ENCODE assay signal across 14 cellular contexts in the genomic region with DNA sequence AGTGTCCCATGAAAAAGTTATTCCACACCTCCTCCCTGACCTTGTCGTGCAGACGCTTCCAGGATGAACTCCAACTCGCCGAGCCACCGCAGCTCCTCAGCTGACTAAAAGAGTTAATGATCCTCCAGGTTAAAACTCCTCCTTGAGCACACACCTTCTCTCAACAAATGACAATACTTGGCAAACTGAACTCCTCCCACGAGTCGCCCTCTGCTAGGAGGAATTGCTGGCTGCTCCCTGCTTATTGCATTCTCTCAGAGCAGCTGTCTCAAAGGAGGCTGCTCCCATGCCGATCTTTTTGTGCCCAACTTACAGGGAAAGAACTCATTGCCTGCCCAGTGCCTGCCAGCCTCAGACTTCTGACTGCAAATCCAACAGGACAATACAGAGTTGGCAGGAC. TPM values are rescaled to one million over a fixed set of nuclear protein-coding genes. Genes with fewer than 3 reads are reported as not detected.
DNase-seq lines count a peak whose midpoint lies in the region; ATAC-seq and TF ChIP-seq lines count a peak whose summit lies in the region.
"Had no signal": no experiment of that assay in that cellular context is flagged by ENCODE, and none has a peak within 500 bp of the region (broad histone marks: within the 10 kb centered on the region; RNA-seq: fewer than 3 reads in every experiment).

A gene with protein sequence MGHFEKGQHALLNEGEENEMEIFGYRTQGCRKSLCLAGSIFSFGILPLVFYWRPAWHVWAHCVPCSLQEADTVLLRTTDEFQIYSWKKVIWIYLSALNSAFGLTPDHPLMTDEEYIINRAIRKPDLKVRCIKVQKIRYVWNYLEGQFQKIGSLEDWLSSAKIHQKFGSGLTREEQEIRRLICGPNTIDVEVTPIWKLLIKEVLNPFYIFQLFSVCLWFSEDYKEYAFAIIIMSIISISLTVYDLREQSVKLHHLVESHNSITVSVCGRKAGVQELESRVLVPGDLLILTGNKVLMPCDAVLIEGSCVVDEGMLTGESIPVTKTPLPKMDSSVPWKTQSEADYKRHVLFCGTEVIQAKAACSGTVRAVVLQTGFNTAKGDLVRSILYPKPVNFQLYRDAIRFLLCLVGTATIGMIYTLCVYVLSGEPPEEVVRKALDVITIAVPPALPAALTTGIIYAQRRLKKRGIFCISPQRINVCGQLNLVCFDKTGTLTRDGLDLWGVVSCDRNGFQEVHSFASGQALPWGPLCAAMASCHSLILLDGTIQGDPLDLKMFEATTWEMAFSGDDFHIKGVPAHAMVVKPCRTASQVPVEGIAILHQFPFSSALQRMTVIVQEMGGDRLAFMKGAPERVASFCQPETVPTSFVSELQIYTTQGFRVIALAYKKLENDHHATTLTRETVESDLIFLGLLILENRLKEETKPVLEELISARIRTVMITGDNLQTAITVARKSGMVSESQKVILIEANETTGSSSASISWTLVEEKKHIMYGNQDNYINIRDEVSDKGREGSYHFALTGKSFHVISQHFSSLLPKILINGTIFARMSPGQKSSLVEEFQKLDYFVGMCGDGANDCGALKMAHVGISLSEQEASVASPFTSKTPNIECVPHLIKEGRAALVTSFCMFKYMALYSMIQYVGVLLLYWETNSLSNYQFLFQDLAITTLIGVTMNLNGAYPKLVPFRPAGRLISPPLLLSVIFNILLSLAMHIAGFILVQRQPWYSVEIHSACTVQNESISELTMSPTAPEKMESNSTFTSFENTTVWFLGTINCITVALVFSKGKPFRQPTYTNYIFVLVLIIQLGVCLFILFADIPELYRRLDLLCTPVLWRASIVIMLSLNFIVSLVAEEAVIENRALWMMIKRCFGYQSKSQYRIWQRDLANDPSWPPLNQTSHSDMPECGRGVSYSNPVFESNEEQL (minus strand): TSS at position 106 of the 400 bp plus-strand sequence. CDS start 96 bp downstream, at position 10.

- no peaks in the 10 kb centered on the region for H3K27me3 Mint-ChIP-seq in brain

- TF ChIP-seq CTCF in brain (conservative IDR thresholded peaks at IDR 0.05) (no peak), parathyroid adenoma (IDR thresholded peaks at IDR 0.05) (no peak)

- ATAC-seq in GM21515 (IDR thresholded peaks at IDR 0.05; ENCODE audit: unreplicated experiment) (no peak), HG03159 (IDR thresholded peaks at IDR 0.05; ENCODE audit: unreplicated experiment) (no peak)

- peaks cover 10% of the 10 kb centered on the region for H3K4me1 ChIP-seq in parathyroid adenoma
- H3K4me1 ChIP-seq: heart right ventricle had no signal

- peak; percentile 41 for DNase-seq in Ammon's horn (ENCODE audit: low spot score)
- DNase-seq in islet precursor cell = peak; percentile 69
- DNase-seq in NCI-H2171 treated with DMSO at 0.1 percent for 48 hours (lab: John Stamatoyannopoulos, UW) = no peak
- DNase-seq in HuH-7.5 (ENCODE audit: low spot score) = no peak
- DNase-seq: DMS79; effector CD8-positive, alpha-beta T cell; heart right ventricle; NCI-H524; SHP77 had no signal

- H2AFZ ChIP-seq in parathyroid adenoma = peak within 1 kb of the TSS; percentile 77

- H3K36me3 Mint-ChIP-seq in brain = no peaks in the 10 kb centered on the region

- peak within 1 kb of the TSS; percentile 65 for H3K4me2 ChIP-seq in parathyroid adenoma (ENCODE audit: low read length)

- H3K4me3 Mint-ChIP-seq in brain = peak within 1 kb of the TSS in 3 of 5 experiments; percentile 20 to 90 (median 82)

- H3K9me3 ChIP-seq in parathyroid adenoma (ENCODE audit: control insufficient read depth, low read length) = no peaks in the 10 kb centered on the region
- H3K9me3 ChIP-seq: heart right ventricle had no signal

- peak within 1 kb of the TSS; percentile 1 for H3K9ac ChIP-seq in parathyroid adenoma

- H3K4me3 ChIP-seq in parathyroid adenoma (ENCODE audit: low read depth, low read length) = peak within 1 kb of the TSS; percentile 82
- H3K4me3 ChIP-seq: heart right ventricle had no signal

- no peaks in the 10 kb centered on the region for H3K9me3 Mint-ChIP-seq in brain

- no peaks in the 10 kb centered on the region for H3K27me3 ChIP-seq in parathyroid adenoma (ENCODE audit: control insufficient read depth, insufficient read depth, low read length)
- H3K27me3 ChIP-seq: heart right ventricle had no signal

- peaks cover 26% of the 10 kb centered on the region for H3K79me2 ChIP-seq in parathyroid adenoma

- H3K27ac ChIP-seq in parathyroid adenoma = peak within 1 kb of the TSS; percentile 88
- H3K27ac ChIP-seq: heart right ventricle, VCaP had no signal

- peak within 1 kb of the TSS in 3 of 5 experiments; percentile 29 to 97 (median 85) for H3K27ac Mint-ChIP-seq in brain

- peaks cover 27% of the 10 kb centered on the region for H3K4me1 Mint-ChIP-seq in brain

- H3K36me3 ChIP-seq in parathyroid adenoma (ENCODE audit: control insufficient read depth, insufficient read depth, low read length) = no peaks in the 10 kb centered on the region
- H3K36me3 ChIP-seq: heart right ventricle had no signal

RNA-seq across cellular contexts. Expression of the gene that starts here (rescaled TPM):
- 2.7 TPM for polyA plus RNA-seq in brain (ENCODE audit: insufficient read depth, low read depth, low replicate concordance)

Comparison
In these comparisons a context has a peak if more than half of its experiments do, and no peak if none do; other contexts are left out.
1. DNase-seq: peak in Ammon's horn (single experiment) and islet precursor cell (single experiment); none in NCI-H2171 treated with DMSO at 0.1 percent for 48 hours (single experiment) and HuH-7.5 (single experiment).